Comparison of ENCODE assay signal across 12 cellular contexts in genomic region chr11:81070948-81071347, GRCh38.
DNase-seq lines count a peak whose midpoint lies in the region; ATAC-seq and TF ChIP-seq lines count a peak whose summit lies in the region.
"Had no signal": no experiment of that assay in that cellular context is flagged by ENCODE, and none has a peak within 500 bp of the region (broad histone marks: within the 10 kb centered on the region; RNA-seq: fewer than 3 reads in every experiment).

No MANE protein-coding gene starts in this region.

- H3K4me3 Mint-ChIP-seq in endodermal cell = no peak overlapping the region
- H3K4me3 Mint-ChIP-seq in activated T-cell treated with anti-CD3 and anti-CD28 coated beads, Interleukin-2, amount 50 U/mL, for 24 hours = no peak overlapping the region
- H3K4me3 Mint-ChIP-seq: CD4-positive, alpha-beta memory T cell had no signal

- peak; percentile 55 for DNase-seq in KBM-7
- no peak for DNase-seq in endodermal cell
- no peak for DNase-seq in amniotic stem cell (lab: John Stamatoyannopoulos, UW)
- no peak for DNase-seq in activated T-cell treated with anti-CD3 and anti-CD28 coated beads, Interleukin-2, amount 50 U/mL, for 24 hours
- DNase-seq in OCI-M2 (lab: John Stamatoyannopoulos, UW; ENCODE audit: unreplicated experiment) = no peak
- DNase-seq in SJCRH30 = no peak
- DNase-seq: activated T-cell treated with anti-CD3 and anti-CD28 coated beads, Interleukin-2, amount 50 U/mL, for 48 hours; CD4-positive, alpha-beta memory T cell had no signal

- no peaks in the 10 kb centered on the region for H3K36me3 Mint-ChIP-seq in endodermal cell (ENCODE audit: low read depth)
- H3K36me3 Mint-ChIP-seq in activated T-cell treated with anti-CD3 and anti-CD28 coated beads, Interleukin-2, amount 50 U/mL, for 24 hours (ENCODE audit: low read depth) = no peaks in the 10 kb centered on the region
- H3K36me3 Mint-ChIP-seq: CD4-positive, alpha-beta memory T cell had no signal

- H3K9me3 Mint-ChIP-seq in endodermal cell = no peaks in the 10 kb centered on the region
- peaks cover 7% of the 10 kb centered on the region for H3K9me3 Mint-ChIP-seq in activated T-cell treated with anti-CD3 and anti-CD28 coated beads, Interleukin-2, amount 50 U/mL, for 24 hours

- 85 to 89% methylated on average over 3 to 4 of the region's 4 CpGs for WGBS in endodermal cell (ENCODE audit: insufficient coverage in 1 of 2, insufficient read length in 1 of 2), 2 experiments

- H3K4me1 ChIP-seq in endodermal cell (ENCODE audit: control insufficient read depth, insufficient read depth, low read length) (peaks cover 13% of the 10 kb centered on the region), SJCRH30 (no peaks in the 10 kb centered on the region)

- TF ChIP-seq POLR2A in GM18505 (IDR thresholded peaks at IDR 0.05; ENCODE audit: borderline replicate concordance, extremely low read depth, insufficient read depth, insufficient read length) = no peak

- TF ChIP-seq CTCF in endodermal cell (conservative IDR thresholded peaks at IDR 0.05) = no peak

- no peak overlapping the region for H3K4me3 ChIP-seq in endodermal cell (ENCODE audit: low read length)
- no peak overlapping the region for H3K4me3 ChIP-seq in SJCRH30
- H3K4me3 ChIP-seq: cardiac muscle cell, thoracic aorta had no signal

- H3K36me3 ChIP-seq in endodermal cell (ENCODE audit: control insufficient read depth, insufficient read depth, low read length) (no peaks in the 10 kb centered on the region), SJCRH30 (no peaks in the 10 kb centered on the region)
- H3K36me3 ChIP-seq: cardiac muscle cell, thoracic aorta had no signal

- no peak overlapping the region for H3K9ac ChIP-seq in endodermal cell (ENCODE audit: extremely low read depth, low read length, poor library complexity, severe bottlenecking)

- H3K27ac ChIP-seq in endodermal cell (ENCODE audit: low read depth, low read length) (no peak overlapping the region), SJCRH30 (no peak overlapping the region)
- H3K27ac ChIP-seq: cardiac muscle cell, thoracic aorta had no signal

- H3K27me3 ChIP-seq in endodermal cell (ENCODE audit: control insufficient read depth, insufficient read depth, low read length, poor library complexity, severe bottlenecking) (no peaks in the 10 kb centered on the region), SJCRH30 (no peaks in the 10 kb centered on the region)
- H3K27me3 ChIP-seq: cardiac muscle cell had no signal

- ATAC-seq in GM18505 (IDR thresholded peaks at IDR 0.05; ENCODE audit: unreplicated experiment) (peak; percentile 89), GM21723 (IDR thresholded peaks at IDR 0.05; ENCODE audit: unreplicated experiment) (peak; percentile 82)

- H3K27me3 Mint-ChIP-seq in endodermal cell (ENCODE audit: insufficient read depth) = no peaks in the 10 kb centered on the region
- no peaks in the 10 kb centered on the region for H3K27me3 Mint-ChIP-seq in activated T-cell treated with anti-CD3 and anti-CD28 coated beads, Interleukin-2, amount 50 U/mL, for 24 hours
- H3K27me3 Mint-ChIP-seq: CD4-positive, alpha-beta memory T cell had no signal

- peak overlapping the region; percentile 66 for H3K27ac Mint-ChIP-seq in endodermal cell
- H3K27ac Mint-ChIP-seq in activated T-cell treated with anti-CD3 and anti-CD28 coated beads, Interleukin-2, amount 50 U/mL, for 24 hours = no peak overlapping the region
- H3K27ac Mint-ChIP-seq: CD4-positive, alpha-beta memory T cell had no signal

- H3K4me1 Mint-ChIP-seq in endodermal cell = peaks cover 37% of the 10 kb centered on the region
- no peaks in the 10 kb centered on the region for H3K4me1 Mint-ChIP-seq in activated T-cell treated with anti-CD3 and anti-CD28 coated beads, Interleukin-2, amount 50 U/mL, for 24 hours (ENCODE audit: low read depth)
- H3K4me1 Mint-ChIP-seq: CD4-positive, alpha-beta memory T cell had no signal

- in situ Hi-C loops in KBM-7 (cut with MboI; ENCODE audit: low pct_unique_long_range_greater_than_20kb, low sequenced_read_pairs) = no loop called here

- H3K9me3 ChIP-seq in endodermal cell (ENCODE audit: control insufficient read depth, low read length) (no peaks in the 10 kb centered on the region), SJCRH30 (replicated peaks) (no peaks in the 10 kb centered on the region)
- H3K9me3 ChIP-seq: thoracic aorta had no signal
